Comparison of ENCODE assay signal across 8 cellular contexts in the genomic region with DNA sequence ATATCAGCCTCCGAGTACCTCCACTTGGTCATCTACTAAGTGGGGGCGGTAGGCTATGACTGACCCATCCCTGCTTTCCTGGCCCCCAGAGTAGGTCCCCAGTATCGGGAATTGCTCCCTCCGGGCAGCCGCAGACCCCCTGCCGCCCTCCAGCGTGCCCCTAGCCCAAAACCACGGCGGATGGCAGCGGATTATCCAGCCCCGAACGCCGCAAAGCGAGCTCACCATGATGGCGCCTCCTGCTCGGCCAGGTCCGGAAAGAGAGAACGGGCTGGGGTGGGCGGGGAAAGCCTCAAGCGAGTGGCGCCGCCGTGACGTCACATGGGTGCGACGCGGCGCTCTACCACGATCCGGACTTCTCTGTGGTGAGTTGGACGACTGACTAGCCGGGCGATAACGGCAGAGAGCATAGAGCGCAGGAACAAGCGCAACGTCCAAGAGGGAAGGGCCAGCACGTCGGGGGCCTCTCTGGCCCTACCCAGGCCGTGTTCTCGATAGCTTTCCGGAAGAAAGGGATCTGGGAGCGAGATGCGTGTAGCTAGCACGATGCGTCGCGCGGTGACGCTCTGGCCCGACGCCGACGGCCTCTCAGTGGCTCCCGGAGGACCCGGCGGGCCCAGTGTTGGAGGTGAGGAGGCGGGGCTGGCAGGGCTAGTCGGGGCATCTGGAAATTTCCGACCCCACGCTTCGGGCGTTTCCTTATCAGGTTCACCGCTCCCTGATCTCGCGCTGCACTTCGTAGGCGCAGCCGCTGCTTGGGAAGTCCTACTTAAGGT. TPM values are rescaled to one million over a fixed set of nuclear protein-coding genes. Genes with fewer than 3 reads are reported as not detected.
DNase-seq lines count a peak whose midpoint lies in the region; ATAC-seq and FAIRE-seq lines count a peak whose summit lies in the region.

RPL18 (minus strand) TSS at position 263 of the 776 bp plus-strand sequence; CDS start at position 228, 35 bp downstream.
SPHK2 (plus strand) TSS at position 591 of the 776 bp plus-strand sequence. CDS start 1,009 bp downstream, outside the sequence.

- H3K36me3 ChIP-seq in mesenchymal stem cell (ENCODE audit: control insufficient read depth in 1 of 2, insufficient read depth in 2 of 2, low read depth in 1 of 2, low read length in 2 of 2), result peaks cover 37 to 39% of the 10 kb centered on the region in 2 experiments

- peak within 1 kb of the TSS; percentile 83 to 89 for H3K4ac ChIP-seq in mesenchymal stem cell (ENCODE audit: low read depth in 1 of 2, low read length in 2 of 2)

- peaks cover 36% of the 10 kb centered on the region for H3K4me1 ChIP-seq in mesenchymal stem cell (ENCODE audit: control insufficient read depth, insufficient read depth, low read depth, low read length)

- ATAC-seq in GM21367 (IDR thresholded peaks at IDR 0.05; ENCODE audit: unreplicated experiment), result peak; percentile 70
- peak; percentile 82 for ATAC-seq in effector memory CD8-positive, alpha-beta T cell (replicated peaks)

- peaks cover 73% of the 10 kb centered on the region for H3K36me3 Mint-ChIP-seq in effector memory CD8-positive, alpha-beta T cell (ENCODE audit: insufficient read depth)

- peaks cover 9% of the 10 kb centered on the region for H3K79me1 ChIP-seq in mesenchymal stem cell (replicated peaks; ENCODE audit: low read length, poor library complexity, severe bottlenecking)

- H3K18ac ChIP-seq in mesenchymal stem cell (ENCODE audit: low read depth in 1 of 2, low read length in 2 of 2), result peak within 1 kb of the TSS; percentile 80 to 96

- H4K8ac ChIP-seq in mesenchymal stem cell (ENCODE audit: low read length), result peak within 1 kb of the TSS; percentile 95

- H2BK12ac ChIP-seq in mesenchymal stem cell (ENCODE audit: low read length in 2 of 2), result peak within 1 kb of the TSS; percentile 37 to 59

- peak within 1 kb of the TSS; percentile 36 for H2AFZ ChIP-seq in mesenchymal stem cell (ENCODE audit: low read depth, low read length)

- H3K4me1 Mint-ChIP-seq in effector memory CD8-positive, alpha-beta T cell (ENCODE audit: low read depth in 2 of 2), result peaks cover 47 to 52% of the 10 kb centered on the region in 2 donors

- WGBS in mesenchymal stem cell, result under 1% methylated on average over 68 of the region's 69 CpGs

- no peak within 1 kb of the TSS for H2BK120ac ChIP-seq in mesenchymal stem cell (ENCODE audit: low read depth, low read length)

- peak within 1 kb of the TSS; percentile 91 for H2AK5ac ChIP-seq in mesenchymal stem cell (ENCODE audit: low read length, severe bottlenecking)

- peak within 1 kb of the TSS; percentile 86 for H3K4me2 ChIP-seq in mesenchymal stem cell (ENCODE audit: low read length, poor library complexity, severe bottlenecking)

- peak within 1 kb of the TSS; percentile 50 to 94 for H3K14ac ChIP-seq in mesenchymal stem cell (ENCODE audit: low read length in 2 of 2)

- DNase-seq in COLO829 (ENCODE audit: low spot score) (peak; percentile 100), HTR-8/SVneo (ENCODE audit: insufficient read length, low spot score) (peak; percentile 95), NOMO-1 treated with dmso at 0.1 percent for 144 hours (lab: John Stamatoyannopoulos, UW; ENCODE audit: unreplicated experiment) (peak; percentile 99), mesenchymal stem cell (peak; percentile 100)
- DNase-seq in activated CD8-positive, alpha-beta memory T cell treated with anti-CD3 and anti-CD28 coated beads for 48 hours (ENCODE audit: low read depth in 2 of 3, low spot score in 2 of 3), result peak; percentile 89 to 93 (median 92)
- peak; percentile 91 to 93 (median 93) for DNase-seq in effector memory CD8-positive, alpha-beta T cell
- DNase-seq in stimulated activated CD8-positive, alpha-beta memory T cell treated with anti-CD3 and anti-CD28 coated beads, Interleukin-12 subunit alpha, Interleukin-12 subunit beta, amount 100 ng/mL, for 4 hours (ENCODE audit: low read depth), result peak; percentile 93

- H3K27ac ChIP-seq in mesenchymal stem cell (ENCODE audit: low read length, poor library complexity, severe bottlenecking), result peak within 1 kb of the TSS; percentile 94

- H3K4me3 ChIP-seq in mesenchymal stem cell (ENCODE audit: insufficient read depth in 1 of 2, low read depth in 1 of 2, low read length in 2 of 2), result peak within 1 kb of the TSS; percentile 87 to 94

- peak within 1 kb of the TSS; percentile 100 for H3K9ac ChIP-seq in mesenchymal stem cell (ENCODE audit: low read length)

- H4K91ac ChIP-seq in mesenchymal stem cell (ENCODE audit: low read length), result peak within 1 kb of the TSS; percentile 82

- peak within 1 kb of the TSS; percentile 78 for H2BK15ac ChIP-seq in mesenchymal stem cell (ENCODE audit: low read depth, poor library complexity, severe bottlenecking)

- H3K9me3 ChIP-seq in mesenchymal stem cell (ENCODE audit: control insufficient read depth, low read length), result no peaks in the 10 kb centered on the region

- H3K4me3 Mint-ChIP-seq in effector memory CD8-positive, alpha-beta T cell, result peak within 1 kb of the TSS; percentile 97

- no peaks in the 10 kb centered on the region for H3K9me3 Mint-ChIP-seq in effector memory CD8-positive, alpha-beta T cell

- H2BK5ac ChIP-seq in mesenchymal stem cell (ENCODE audit: low read depth, low read length, poor library complexity, severe bottlenecking), result peak within 1 kb of the TSS; percentile 93

- H3K27me3 ChIP-seq in mesenchymal stem cell (ENCODE audit: control insufficient read depth in 1 of 2, insufficient read depth in 1 of 2, low read length in 2 of 2), result no peaks in the 10 kb centered on the region

- H3K27ac Mint-ChIP-seq in effector memory CD8-positive, alpha-beta T cell, result peak within 1 kb of the TSS; percentile 97 to 99

- H3K27me3 Mint-ChIP-seq in effector memory CD8-positive, alpha-beta T cell, result no peaks in the 10 kb centered on the region

- H3K23ac ChIP-seq in mesenchymal stem cell (ENCODE audit: low read length in 2 of 2), result peak within 1 kb of the TSS in 1 of 2 experiments; percentile 74

- peak; percentile 94 for FAIRE-seq in HTR-8/SVneo (lab: Jason Lieb, UNC)

RNA-seq across cellular contexts. Expression of gene RPL18, which starts in this region (rescaled TPM):
- polyA plus RNA-seq in mesenchymal stem cell (2013, experiment 1 of 2), result 1,704 TPM
- 1,641 TPM for polyA plus RNA-seq in mesenchymal stem cell (2013, experiment 2 of 2)

RNA-seq across cellular contexts. Expression of gene SPHK2, which starts in this region (rescaled TPM):
- polyA plus RNA-seq in mesenchymal stem cell (2013, experiment 1 of 2), result 9.1 TPM
- polyA plus RNA-seq in mesenchymal stem cell (2013, experiment 2 of 2), result 9.4 TPM

Comparison
In these comparisons a context has a peak if more than half of its experiments do, and no peak if none do; other contexts are left out.
1. Peak in every context shown above with its lines: DNase-seq, ATAC-seq, H3K4me3 ChIP-seq and H3K27ac ChIP-seq.